In genomic region chr12:46518184-46518583, GRCh38 we compare ENCODE assay signal across 17 cellular contexts.
DNase-seq lines count a peak whose midpoint lies in the region; ATAC-seq and TF ChIP-seq lines count a peak whose summit lies in the region.
"Had no signal": no experiment of that assay in that cellular context is flagged by ENCODE, and none has a peak within 500 bp of the region (broad histone marks: within the 10 kb centered on the region; RNA-seq: fewer than 3 reads in every experiment).

No MANE protein-coding gene starts in this region.

- H3K27me3 ChIP-seq in liver (ENCODE audit: control insufficient read depth in 4 of 4, insufficient read depth in 4 of 4, low read length in 3 of 4) (no peaks in the 10 kb centered on the region), tibial nerve (no peaks in the 10 kb centered on the region)
- H3K27me3 ChIP-seq: breast epithelium, gastrocnemius medialis had no signal

- peak overlapping the region in 1 of 2 donors; percentile 71 for H3K4me3 Mint-ChIP-seq in activated T-cell treated with anti-CD3 and anti-CD28 coated beads, Interleukin-2, amount 50 U/mL, for 72 hours
- H3K4me3 Mint-ChIP-seq in activated T-helper 2 cell treated with anti-CD3 and anti-CD28 coated beads, Interferon-gamma antibody, Interleukin-2, Interleukin-4, amounts not matched to agents 10 μg/mL and 5 μg/mL and 100 μg/mL, durations not matched to agents 14 hours and 24 hours and 36 hours (ENCODE audit: low read depth): no peak overlapping the region
- H3K4me3 Mint-ChIP-seq: activated naive CD4-positive, alpha-beta T cell treated with anti-CD3 and anti-CD28 coated beads for 36 hours had no signal

- H3K27ac Mint-ChIP-seq in activated T-cell treated with anti-CD3 and anti-CD28 coated beads, Interleukin-2, amount 50 U/mL, for 72 hours: peak overlapping the region; percentile 94
- H3K27ac Mint-ChIP-seq in activated T-helper 2 cell treated with anti-CD3 and anti-CD28 coated beads, Interferon-gamma antibody, Interleukin-2, Interleukin-4, amounts not matched to agents 10 μg/mL and 5 μg/mL and 100 μg/mL, durations not matched to agents 14 hours and 24 hours and 36 hours: peak overlapping the region; percentile 93

- H3K4me1 Mint-ChIP-seq in activated T-cell treated with anti-CD3 and anti-CD28 coated beads, Interleukin-2, amount 50 U/mL, for 72 hours (ENCODE audit: low read depth): peaks cover 78% of the 10 kb centered on the region
- peaks cover 74% of the 10 kb centered on the region for H3K4me1 Mint-ChIP-seq in activated T-helper 2 cell treated with anti-CD3 and anti-CD28 coated beads, Interferon-gamma antibody, Interleukin-2, Interleukin-4, amounts not matched to agents 10 μg/mL and 5 μg/mL and 100 μg/mL, durations not matched to agents 14 hours and 24 hours and 36 hours (ENCODE audit: low read depth)

- H3K4me3 ChIP-seq in liver (ENCODE audit: low read depth in 1 of 3, low read length in 3 of 3): no peak overlapping the region
- no peak overlapping the region for H3K4me3 ChIP-seq in tibial nerve
- H3K4me3 ChIP-seq: breast epithelium, gastrocnemius medialis had no signal

- H3K36me3 ChIP-seq in liver (ENCODE audit: control insufficient read depth in 4 of 4, insufficient read depth in 3 of 4, low read depth in 1 of 4, low read length in 3 of 4): no peaks in the 10 kb centered on the region
- H3K36me3 ChIP-seq in tibial nerve: no peaks in the 10 kb centered on the region
- H3K36me3 ChIP-seq: breast epithelium, gastrocnemius medialis, WERI-Rb-1 had no signal

- no peak for TF ChIP-seq EP300 in tibial nerve (IDR thresholded peaks at IDR 0.05)

- intact Hi-C loops in activated T-helper 2 cell treated with anti-CD3 and anti-CD28 coated beads, Interferon-gamma antibody, Interleukin-2, Interleukin-4, amounts not matched to agents 10 μg/mL and 5 μg/mL and 100 μg/mL, durations not matched to agents 14 hours and 24 hours and 36 hours (cut with micrococcal nuclease): no loop called here

- no peak for DNase-seq in activated T-cell treated with anti-CD3 and anti-CD28 coated beads, Interleukin-2, amount 50 U/mL, for 72 hours
- no peak for DNase-seq in activated T-cell treated with anti-CD3 and anti-CD28 coated beads for 4 hours
- DNase-seq in activated T-helper 2 cell treated with anti-CD3 and anti-CD28 coated beads, Interferon-gamma antibody, Interleukin-2, Interleukin-4, amounts not matched to agents 10 μg/mL and 5 μg/mL and 100 μg/mL, durations not matched to agents 14 hours and 24 hours and 36 hours (ENCODE audit: low spot score): no peak
- peak in 1 of 2 donors; percentile 25 for DNase-seq in tibial nerve (ENCODE audit: low spot score in 2 of 2)
- no peak for DNase-seq in HuH-7 (ENCODE audit: low spot score)
- no peak for DNase-seq in RPMI8226
- DNase-seq: activated naive CD4-positive, alpha-beta T cell treated with anti-CD3 and anti-CD28 coated beads for 36 hours; gastrocnemius medialis; NCI-H1105; NCI-H774; retina; stimulated activated CD4-positive, alpha-beta T cell treated with anti-CD3 and anti-CD28 coated beads, Interleukin-1b, Interleukin-23, amount 100 ng/mL, for 48 hours; SW 1271; WERI-Rb-1 had no signal

- peaks cover 8 to 12% of the 10 kb centered on the region in 2 donors for H3K36me3 Mint-ChIP-seq in activated T-cell treated with anti-CD3 and anti-CD28 coated beads, Interleukin-2, amount 50 U/mL, for 72 hours (ENCODE audit: insufficient read depth in 2 of 2)
- peaks cover 29% of the 10 kb centered on the region for H3K36me3 Mint-ChIP-seq in activated T-helper 2 cell treated with anti-CD3 and anti-CD28 coated beads, Interferon-gamma antibody, Interleukin-2, Interleukin-4, amounts not matched to agents 10 μg/mL and 5 μg/mL and 100 μg/mL, durations not matched to agents 14 hours and 24 hours and 36 hours (ENCODE audit: low read depth)

- no peaks in the 10 kb centered on the region for H3K9me3 ChIP-seq in liver (ENCODE audit: control insufficient read depth in 4 of 4, low read length in 3 of 4)
- H3K9me3 ChIP-seq in tibial nerve: no peaks in the 10 kb centered on the region
- H3K9me3 ChIP-seq: breast epithelium, gastrocnemius medialis had no signal

- no peak for TF ChIP-seq POLR2A in tibial nerve (IDR thresholded peaks at IDR 0.05)

- TF ChIP-seq RAD21 in liver (IDR thresholded peaks at IDR 0.05): no peak

- no peak overlapping the region for H3K9ac ChIP-seq in liver (ENCODE audit: low read depth in 1 of 2, low read length in 2 of 2)

- H3K9me3 Mint-ChIP-seq in activated T-cell treated with anti-CD3 and anti-CD28 coated beads, Interleukin-2, amount 50 U/mL, for 72 hours: peaks cover 6 to 10% of the 10 kb centered on the region in 2 donors
- H3K9me3 Mint-ChIP-seq in activated T-helper 2 cell treated with anti-CD3 and anti-CD28 coated beads, Interferon-gamma antibody, Interleukin-2, Interleukin-4, amounts not matched to agents 10 μg/mL and 5 μg/mL and 100 μg/mL, durations not matched to agents 14 hours and 24 hours and 36 hours: peaks cover 11% of the 10 kb centered on the region
- H3K9me3 Mint-ChIP-seq: activated naive CD4-positive, alpha-beta T cell treated with anti-CD3 and anti-CD28 coated beads for 36 hours had no signal

- ATAC-seq in activated T-cell treated with anti-CD3 and anti-CD28 coated beads, Interleukin-2, amount 50 U/mL, for 72 hours (replicated peaks in 1 of 2): no peak
- no peak for ATAC-seq in GM21515 (IDR thresholded peaks at IDR 0.05; ENCODE audit: unreplicated experiment)

- TF ChIP-seq CTCF in liver (IDR thresholded peaks at IDR 0.05; ENCODE audit: low read depth, low read length, missing input control) (no peak), tibial nerve (IDR thresholded peaks at IDR 0.05) (no peak)

- H3K4me1 ChIP-seq in liver (ENCODE audit: control insufficient read depth in 4 of 4, insufficient read depth in 4 of 4, low read length in 3 of 4): peaks cover 0 to 4% (median 0%) of the 10 kb centered on the region in 4 donors
- peaks cover 0 to 46% (median 14%) of the 10 kb centered on the region in 4 donors for H3K4me1 ChIP-seq in tibial nerve
- H3K4me1 ChIP-seq: breast epithelium had no signal

- H3K27me3 Mint-ChIP-seq in activated T-cell treated with anti-CD3 and anti-CD28 coated beads, Interleukin-2, amount 50 U/mL, for 72 hours (ENCODE audit: low read depth): no peaks in the 10 kb centered on the region
- H3K27me3 Mint-ChIP-seq in activated T-helper 2 cell treated with anti-CD3 and anti-CD28 coated beads, Interferon-gamma antibody, Interleukin-2, Interleukin-4, amounts not matched to agents 10 μg/mL and 5 μg/mL and 100 μg/mL, durations not matched to agents 14 hours and 24 hours and 36 hours (ENCODE audit: low read depth): no peaks in the 10 kb centered on the region

- H3K27ac ChIP-seq in liver (ENCODE audit: low read depth in 1 of 2, low read length in 2 of 2) (no peak overlapping the region), tibial nerve (peak overlapping the region in 3 of 4 donors; percentile 48 to 75 (median 65))
- H3K27ac ChIP-seq: WERI-Rb-1 had no signal

TF ChIP-seq in liver, 16 proteins besides CTCF, POLR2A, EP300 and RAD21:
- TF ChIP-seq SP1 (IDR thresholded peaks at IDR 0.05) (no peak), NR2F2 (IDR thresholded peaks at IDR 0.05) (peak; percentile 49)
TF ChIP-seq in liver: peak in this region for 1.

Comparison
In these comparisons a context has a peak if more than half of its experiments do, and no peak if none do; other contexts are left out.
1. H3K27ac ChIP-seq: peak in tibial nerve (3 of 4); none in liver (0 of 2).